13 cellular contexts compared by ENCODE assay signal in genomic region chr12:89992668-89993401, GRCh38.
"Had no signal": no experiment of that assay in that cellular context is flagged by ENCODE, and none has a peak within 500 bp of the region (broad histone marks: within the 10 kb centered on the region; RNA-seq: fewer than 3 reads in every experiment).

No MANE protein-coding gene starts in this region.

- H3K4me3 Mint-ChIP-seq: activated naive CD8-positive, alpha-beta T cell treated with anti-CD3 and anti-CD28 coated beads for 36 hours; activated T-cell treated with anti-CD3 and anti-CD28 coated beads, Interleukin-2, amount 50 U/mL, for 4 hours; stimulated activated naive CD8-positive, alpha-beta T cell treated with anti-CD3 and anti-CD28 coated beads, Interleukin-15, amount 100 ng/mL, for 72 hours had no signal

- ATAC-seq: activated T-cell treated with anti-CD3 and anti-CD28 coated beads, Interleukin-2, amount 50 U/mL, for 4 hours; gastrocnemius medialis; left ventricle myocardium superior; stimulated activated naive CD8-positive, alpha-beta T cell treated with anti-CD3 and anti-CD28 coated beads, Interleukin-15, amount 100 ng/mL, for 72 hours had no signal

- H3K4me1 Mint-ChIP-seq: stimulated activated naive CD8-positive, alpha-beta T cell treated with anti-CD3 and anti-CD28 coated beads, Interleukin-15, amount 100 ng/mL, for 72 hours had no signal

- H3K9me3 Mint-ChIP-seq: activated naive CD8-positive, alpha-beta T cell treated with anti-CD3 and anti-CD28 coated beads for 36 hours; activated T-cell treated with anti-CD3 and anti-CD28 coated beads, Interleukin-2, amount 50 U/mL, for 4 hours; stimulated activated naive CD8-positive, alpha-beta T cell treated with anti-CD3 and anti-CD28 coated beads, Interleukin-15, amount 100 ng/mL, for 72 hours had no signal

- H3K27ac Mint-ChIP-seq: activated naive CD8-positive, alpha-beta T cell treated with anti-CD3 and anti-CD28 coated beads for 36 hours; stimulated activated naive CD8-positive, alpha-beta T cell treated with anti-CD3 and anti-CD28 coated beads, Interleukin-15, amount 100 ng/mL, for 72 hours had no signal

- H3K27me3 ChIP-seq: gastrocnemius medialis had no signal

- H3K36me3 Mint-ChIP-seq: activated naive CD8-positive, alpha-beta T cell treated with anti-CD3 and anti-CD28 coated beads for 36 hours had no signal

- H3K4me1 ChIP-seq: gastrocnemius medialis, parathyroid adenoma had no signal

- H3K4me3 ChIP-seq: gastrocnemius medialis, thoracic aorta had no signal

- H3K9me3 ChIP-seq: gastrocnemius medialis, thoracic aorta had no signal

- H3K27ac ChIP-seq: gastrocnemius medialis, parathyroid adenoma, thoracic aorta had no signal

- DNase-seq: activated CD4-positive, alpha-beta T cell treated with anti-CD3 and anti-CD28 coated beads, Interleukin-2, amount 50 U/mL, for 4 hours; activated gamma-delta T cell; activated naive CD8-positive, alpha-beta T cell treated with anti-CD3 and anti-CD28 coated beads for 36 hours; activated T-cell treated with anti-CD3 and anti-CD28 coated beads, Interleukin-2, amount 50 U/mL, for 4 hours; gastrocnemius medialis; kidney; left ventricle myocardium superior; retina; stimulated activated CD4-positive, alpha-beta T cell treated with anti-CD3 and anti-CD28 coated beads, Interleukin-4, amount 100 ng/mL, for 1 hour; stimulated activated CD8-positive, alpha-beta memory T cell treated with anti-CD3 and anti-CD28 coated beads, Interleukin-4, amount 100 ng/mL, for 48 hours; stimulated activated naive CD8-positive, alpha-beta T cell treated with anti-CD3 and anti-CD28 coated beads, Interleukin-15, amount 100 ng/mL, for 72 hours had no signal

- H3K36me3 ChIP-seq: gastrocnemius medialis, thoracic aorta had no signal

- H3K27me3 Mint-ChIP-seq: activated naive CD8-positive, alpha-beta T cell treated with anti-CD3 and anti-CD28 coated beads for 36 hours; stimulated activated naive CD8-positive, alpha-beta T cell treated with anti-CD3 and anti-CD28 coated beads, Interleukin-15, amount 100 ng/mL, for 72 hours had no signal
